Comparison of ENCODE assay signal across 1 cellular context in genomic region chr7:77738871-77739270, GRCh38.
TF ChIP-seq lines count a peak whose summit lies in the region.

No MANE protein-coding gene starts in this region.

TF ChIP-seq in GM23338, 12 proteins besides CTCF, POLR2A, EP300 and RAD21 (continued from another document):
- no peak for TF ChIP-seq CREB1 (CRISPR knock-in tag; IDR thresholded peaks at IDR 0.05; ENCODE audit: low read depth)
- no peak for TF ChIP-seq EZH2 (IDR thresholded peaks at IDR 0.05; ENCODE audit: low read depth, unreplicated experiment)
- TF ChIP-seq, protein P1, sequence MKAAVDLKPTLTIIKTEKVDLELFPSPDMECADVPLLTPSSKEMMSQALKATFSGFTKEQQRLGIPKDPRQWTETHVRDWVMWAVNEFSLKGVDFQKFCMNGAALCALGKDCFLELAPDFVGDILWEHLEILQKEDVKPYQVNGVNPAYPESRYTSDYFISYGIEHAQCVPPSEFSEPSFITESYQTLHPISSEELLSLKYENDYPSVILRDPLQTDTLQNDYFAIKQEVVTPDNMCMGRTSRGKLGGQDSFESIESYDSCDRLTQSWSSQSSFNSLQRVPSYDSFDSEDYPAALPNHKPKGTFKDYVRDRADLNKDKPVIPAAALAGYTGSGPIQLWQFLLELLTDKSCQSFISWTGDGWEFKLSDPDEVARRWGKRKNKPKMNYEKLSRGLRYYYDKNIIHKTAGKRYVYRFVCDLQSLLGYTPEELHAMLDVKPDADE (IDR thresholded peaks at IDR 0.05) = no peak
- TF ChIP-seq EZH2phosphoT487 (IDR thresholded peaks at IDR 0.05; ENCODE audit: unreplicated experiment) = no peak
- TF ChIP-seq NANOG (IDR thresholded peaks at IDR 0.05; ENCODE audit: borderline replicate concordance) = no peak
- TF ChIP-seq ZNF114 (CRISPR knock-in tag; IDR thresholded peaks at IDR 0.05) = no peak
